ENCODE assay signal across 11 cellular contexts in the genomic region with DNA sequence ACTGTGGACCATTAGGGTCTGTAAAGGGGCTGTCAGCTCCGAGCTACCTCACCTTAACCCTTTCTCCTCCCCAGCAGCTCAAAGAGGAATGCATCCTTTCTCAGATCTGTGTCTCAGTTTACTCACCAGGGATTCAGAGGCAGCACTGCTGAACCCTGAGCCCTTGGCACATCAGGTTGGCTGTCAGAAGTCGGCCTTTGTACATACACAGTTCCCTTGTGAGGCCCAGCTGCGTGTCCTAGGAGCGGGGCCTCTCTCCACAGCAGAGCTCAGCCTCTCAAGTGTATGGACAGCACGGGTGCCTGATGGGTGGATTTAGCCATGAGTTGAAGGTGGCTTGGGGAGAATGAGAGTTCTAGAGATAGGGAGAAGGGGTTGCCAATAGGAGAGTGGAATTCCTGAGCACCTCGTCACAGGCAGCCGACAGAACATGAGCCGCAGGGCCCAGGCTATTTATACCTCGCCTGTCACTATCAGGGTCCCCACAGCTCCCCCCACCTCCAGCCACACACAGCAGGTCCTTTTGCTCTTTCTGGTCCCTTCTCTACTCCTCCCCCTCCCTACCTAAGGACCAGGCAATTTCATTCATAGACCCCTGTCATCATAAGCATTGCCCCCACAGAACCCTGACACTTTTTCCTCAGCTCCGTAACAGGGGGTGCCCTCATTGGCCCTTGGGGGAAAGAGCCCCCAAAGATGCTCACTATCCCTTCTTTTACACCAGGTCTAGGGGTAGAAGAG. TPM values are rescaled to one million over a fixed set of nuclear protein-coding genes. Genes with fewer than 3 reads are reported as not detected.
A peak's percentile ranks its signal among the peaks of the same experiment; 100 is the strongest.
DNase-seq lines count a peak whose midpoint lies in the region; ATAC-seq, FAIRE-seq and TF ChIP-seq lines count a peak whose summit lies in the region.
"Had no signal": no experiment of that assay in that cellular context is flagged by ENCODE, and none has a peak within 500 bp of the region (broad histone marks: within the 10 kb centered on the region; RNA-seq: fewer than 3 reads in every experiment).

No MANE protein-coding gene starts in this region.

- H2AK5ac ChIP-seq in H1 (ENCODE audit: low read depth, low read length): peak overlapping the region; percentile 91; the same call in 1 of the 2 replicates

- TF ChIP-seq POLR2A in H1 (IDR thresholded peaks at IDR 0.05; ENCODE audit: control extremely low read depth in 1 of 2, low read depth in 2 of 2, low read length in 2 of 2): no peak

- H4K5ac ChIP-seq in H1 (ENCODE audit: insufficient read length, low read depth, low read length): no peak overlapping the region

- H3K4me1 ChIP-seq in mammary epithelial cell (ENCODE audit: insufficient read depth, low read length): peaks cover 9% of the 10 kb centered on the region
- peaks cover 3 to 45% (median 26%) of the 10 kb centered on the region in 4 experiments for H3K4me1 ChIP-seq in H1 (replicated peaks in 1 of 4; ENCODE audit: control insufficient read depth in 3 of 4, insufficient read depth in 4 of 4, low read length in 3 of 4)

- TF ChIP-seq EP300 in H1 (IDR thresholded peaks at IDR 0.05; ENCODE audit: borderline replicate concordance in 1 of 2, low read depth in 2 of 2, low read length in 2 of 2): no peak

- H3K36me3 Mint-ChIP-seq in MCF 10A (ENCODE audit: insufficient read depth, unreplicated experiment): no peaks in the 10 kb centered on the region
- no peaks in the 10 kb centered on the region for H3K36me3 Mint-ChIP-seq in mesothelial cell of epicardium

- no peak for FAIRE-seq in H1 (lab: Jason Lieb, UNC)

- peaks cover 21% of the 10 kb centered on the region for H3K23me2 ChIP-seq in H1 (ENCODE audit: low read depth, low read length)

- peak overlapping the region; percentile 28; the same call in 1 of the 2 replicates for H2BK5ac ChIP-seq in H1 (ENCODE audit: low read depth, low read length)

- no peak overlapping the region for H2BK20ac ChIP-seq in H1 (ENCODE audit: low read length)

- no peak for TF ChIP-seq CTCF in MCF 10A (IDR thresholded peaks at IDR 0.05; ENCODE audit: unreplicated experiment)
- no peak for TF ChIP-seq CTCF in mammary epithelial cell (conservative IDR thresholded peaks at IDR 0.05 in 1 of 2, IDR thresholded peaks at IDR 0.05 in 1 of 2; ENCODE audit: extremely low read depth in 1 of 2, insufficient read depth in 1 of 2, low read depth in 1 of 2, low read length in 2 of 2)
- TF ChIP-seq CTCF in H1 (IDR thresholded peaks at IDR 0.05; ENCODE audit: control extremely low read depth in 1 of 3, insufficient read depth in 1 of 3, low read depth in 1 of 3, low read length in 3 of 3): no peak
- TF ChIP-seq CTCF in mesothelial cell of epicardium (IDR thresholded peaks at IDR 0.05; ENCODE audit: unreplicated experiment): no peak

- in situ Hi-C loops in mammary epithelial cell (cut with MboI; ENCODE audit: low sequenced_read_pairs in 2 of 2): no loop called here

- no peaks in the 10 kb centered on the region for H3K36me3 ChIP-seq in mammary epithelial cell (ENCODE audit: insufficient read depth, low read length)
- H3K36me3 ChIP-seq in H1 (ENCODE audit: control insufficient read depth in 2 of 4, insufficient read depth in 4 of 4, low read length in 3 of 4): no peaks in the 10 kb centered on the region

- no peak overlapping the region for H3K56ac ChIP-seq in H1 (replicated peaks; ENCODE audit: insufficient read length, low read depth, low read length)

- no peak overlapping the region for H3K4ac ChIP-seq in H1 (replicated peaks; ENCODE audit: insufficient read length, low read depth, low read length)

- H3K79me1 ChIP-seq in H1 (ENCODE audit: low read depth, low read length): no peaks in the 10 kb centered on the region

- H3K27me3 ChIP-seq in mammary epithelial cell (ENCODE audit: insufficient read depth, low read length): peaks cover 9% of the 10 kb centered on the region
- peaks cover 8 to 27% (median 27%) of the 10 kb centered on the region in 4 experiments; a peak in 6 of 7 replicates for H3K27me3 ChIP-seq in H1 (replicated peaks in 1 of 4; ENCODE audit: control insufficient read depth in 3 of 4, extremely low read depth in 1 of 4, insufficient read depth in 3 of 4, low read length in 3 of 4)

- no peak for ATAC-seq in GM18519 (IDR thresholded peaks at IDR 0.05; ENCODE audit: low FRiP score, unreplicated experiment)
- no peak for ATAC-seq in GM18861 (IDR thresholded peaks at IDR 0.05; ENCODE audit: unreplicated experiment)

- no peak overlapping the region for H3K14ac ChIP-seq in H1 (ENCODE audit: insufficient read length)

- H3K4me3 ChIP-seq in mammary epithelial cell (replicated peaks in 1 of 3; ENCODE audit: insufficient read depth in 1 of 3, low read depth in 2 of 3, low read length in 3 of 3) (no peak overlapping the region), H1 (ENCODE audit: extremely low read depth in 1 of 4, insufficient read depth in 2 of 4, low read depth in 3 of 4, low read length in 4 of 4) (no peak overlapping the region)

- H2AFZ ChIP-seq in mammary epithelial cell (ENCODE audit: low read depth, low read length) (no peak overlapping the region), H1 (ENCODE audit: low read length) (no peak overlapping the region)

- POLR2A ChIA-PET in MCF 10A (lab: Yijun Ruan, JAX) (no interaction called here), H1 (lab: Charles Lee; ENCODE audit: partially characterized antibody) (interaction anchor here (0.9 to 2.2 kb wide), 6 partner anchors 8 to 34 kb away, joined by 3 to 6 read pairs (median 4); a partner anchor contains a TSS)

- H3K4me1 Mint-ChIP-seq in MCF 10A (ENCODE audit: insufficient read depth, unreplicated experiment) (no peaks in the 10 kb centered on the region), mesothelial cell of epicardium (peaks cover 44% of the 10 kb centered on the region)

- CTCF ChIA-PET in MCF 10A (lab: Yijun Ruan, JAX) (interaction anchor here (0.8 kb wide), 1 partner anchor 35 kb away, joined by 3 read pairs; a partner anchor contains a TSS), mammary epithelial cell (lab: Charles Lee; ENCODE audit: low non-redundant PET) (interaction anchor here (0.6 kb wide), 1 partner anchor 338 kb away, joined by 3 read pairs; no protein-coding TSS in a partner anchor), H1 (lab: Charles Lee; ENCODE audit: partially characterized antibody) (interaction anchor here (1.1 to 3.2 kb wide), 14 partner anchors 10 to 369 kb away, joined by 3 to 12 read pairs (median 5); no protein-coding TSS in a partner anchor)

- H3K27ac ChIP-seq in mammary epithelial cell (ENCODE audit: insufficient read depth, low read depth, low read length) (no peak overlapping the region), H1 (ENCODE audit: low read depth, low read length) (no peak overlapping the region)

- intact Hi-C loops in MCF 10A (cut with micrococcal nuclease): no loop called here
- intact Hi-C loops in mammary epithelial cell (cut with micrococcal nuclease): no loop called here

- H3K27ac Mint-ChIP-seq in MCF 10A (ENCODE audit: low read depth, unreplicated experiment) (peak overlapping the region; percentile 53), mesothelial cell of epicardium (peak overlapping the region; percentile 72)
- H3K27ac Mint-ChIP-seq: activated T-cell treated with anti-CD3 and anti-CD28 coated beads, Interleukin-2, amount 50 U/mL, for 24 hours had no signal

- no peak overlapping the region for H3K9ac ChIP-seq in mammary epithelial cell (ENCODE audit: insufficient read depth, low read length)
- H3K9ac ChIP-seq in H1 (replicated peaks in 1 of 4; ENCODE audit: extremely low read depth in 1 of 4, low read depth in 3 of 4, low read length in 3 of 4): no peak overlapping the region

- no peaks in the 10 kb centered on the region for H4K20me1 ChIP-seq in mammary epithelial cell (ENCODE audit: insufficient read depth, low read length)
- no peaks in the 10 kb centered on the region for H4K20me1 ChIP-seq in H1 (replicated peaks in 1 of 2; ENCODE audit: control insufficient read depth in 1 of 2, insufficient read depth in 2 of 2, low read length in 2 of 2)

- peak overlapping the region; percentile 36 for H3K18ac ChIP-seq in H1 (ENCODE audit: extremely low read depth, low read length)

- no peak overlapping the region for H4K91ac ChIP-seq in H1 (replicated peaks; ENCODE audit: insufficient read length, low read length)

- dilution Hi-C loops in mammary epithelial cell (cut with HindIII; ENCODE audit: low sequenced_read_pairs): no loop called here

- no peak overlapping the region for H2BK120ac ChIP-seq in H1 (replicated peaks; ENCODE audit: low read depth, low read length)

- H3K23ac ChIP-seq in H1 (ENCODE audit: insufficient read length): no peak overlapping the region

- BruUV-seq in MCF 10A (replicated peaks; lab: Mats Ljungman, UMichigan): no TSS peak
- BruUV-seq in mammary epithelial cell (replicated peaks; lab: Mats Ljungman, UMichigan): no TSS peak

- peak overlapping the region; percentile 39; the same call in 1 of the 2 replicates for H4K8ac ChIP-seq in H1 (ENCODE audit: extremely low read depth, insufficient read depth, low read length)

- H3K27me3 Mint-ChIP-seq in MCF 10A (ENCODE audit: insufficient read depth, unreplicated experiment) (peaks cover 11% of the 10 kb centered on the region), mesothelial cell of epicardium (ENCODE audit: low read depth) (peaks cover 8% of the 10 kb centered on the region)

- H3K4me2 ChIP-seq in mammary epithelial cell (ENCODE audit: insufficient read depth, low read depth, low read length) (no peak overlapping the region), H1 (ENCODE audit: insufficient read depth in 1 of 2, low read depth in 2 of 2, low read length in 2 of 2) (no peak overlapping the region)

- no peak for TF ChIP-seq RAD21 in H1 (IDR thresholded peaks at IDR 0.05 in 1 of 2, conservative IDR thresholded peaks at IDR 0.05 in 1 of 2; ENCODE audit: low read depth in 2 of 2, low read length in 2 of 2)

- no peaks in the 10 kb centered on the region for H3K79me2 ChIP-seq in mammary epithelial cell (ENCODE audit: insufficient read depth, low read length)
- no peaks in the 10 kb centered on the region for H3K79me2 ChIP-seq in H1 (ENCODE audit: control insufficient read depth in 1 of 2, insufficient read depth in 2 of 2, low read length in 2 of 2)

- H2BK15ac ChIP-seq in H1 (ENCODE audit: low read length): peak overlapping the region; percentile 72

- H3K4me3 Mint-ChIP-seq in MCF 10A (ENCODE audit: unreplicated experiment) (no peak overlapping the region), mesothelial cell of epicardium (no peak overlapping the region)
- H3K4me3 Mint-ChIP-seq: activated T-cell treated with anti-CD3 and anti-CD28 coated beads, Interleukin-2, amount 50 U/mL, for 24 hours had no signal

- H3K9me3 ChIP-seq in mammary epithelial cell (replicated peaks; ENCODE audit: insufficient read depth, low read length): no peaks in the 10 kb centered on the region
- H3K9me3 ChIP-seq in H1 (ENCODE audit: insufficient read depth in 2 of 2, low read depth in 1 of 2, low read length in 1 of 2): no peaks in the 10 kb centered on the region

- no peaks in the 10 kb centered on the region for H3K9me3 Mint-ChIP-seq in MCF 10A (ENCODE audit: unreplicated experiment)
- no peaks in the 10 kb centered on the region for H3K9me3 Mint-ChIP-seq in mesothelial cell of epicardium
- H3K9me3 Mint-ChIP-seq: activated T-cell treated with anti-CD3 and anti-CD28 coated beads, Interleukin-2, amount 50 U/mL, for 24 hours had no signal

- WGBS in mammary epithelial cell (ENCODE audit: low coverage, missing lambda C conversion rate): 82% methylated on average over 9 of the region's 10 CpGs
- WGBS in H1 (ENCODE audit: extremely low coverage in 1 of 2, insufficient coverage in 1 of 2, insufficient read length in 1 of 2, insufficient replicate concordance in 2 of 2, low coverage in 1 of 2, low lambda C conversion rate in 2 of 2, missing lambda C conversion rate in 1 of 2), 2 experiments: 84% methylated on average over 8 of the region's 10 CpGs; no CpG with 5 or more reads in 1 of the 2 experiments

- H2BK12ac ChIP-seq in H1 (ENCODE audit: low read depth, low read length): no peak overlapping the region

- peak; percentile 14 for DNase-seq in MCF 10A (ENCODE audit: unreplicated experiment)
- no peak for DNase-seq in mammary epithelial cell
- no peak for DNase-seq in H1 (ENCODE audit: low read depth in 1 of 2, low spot score in 2 of 2)
- DNase-seq in mesothelial cell of epicardium (ENCODE audit: low spot score in 2 of 2, unreplicated experiment in 2 of 2): no peak
- DNase-seq in activated gamma-delta T cell (lab: John Stamatoyannopoulos, UW): no peak
- DNase-seq in activated T-cell treated with anti-CD3 and anti-CD28 coated beads, Interleukin-2, amount 50 U/mL, for 1 hour: no peak
- DNase-seq: 8988T; activated T-cell treated with anti-CD3 and anti-CD28 coated beads, Interleukin-2, amount 50 U/mL, for 24 hours had no signal

RNA-seq across cellular contexts. Expression of a gene that starts 2.1 kb away (rescaled TPM):
- total RNA-seq in MCF 10A (2022) (0.28 and 0.44 TPM in 2 replicates), mammary epithelial cell (1 to 10 TPM; 1.8 to 1.9 TPM), mesothelial cell of epicardium (176 to 188 TPM (median 184 TPM) in 3 replicates)
- polyA plus RNA-seq in mammary epithelial cell (0.03 TPM), H1 (2011; rRNA removed) (1.9 and 3.3 TPM in 2 replicates)
- 0.52 TPM for polyA minus RNA-seq in mammary epithelial cell
- 10.7 and 12.0 TPM in 2 replicates for total RNA-seq in H1 (2021; fragmentation: NEBNext Ultra II Directional; extraction: Animal tissue kit (Norgen Biotek cat#: 25700))
- polyA plus RNA-seq in H1 (2011; cell fraction: cytosol; rRNA removed): 2.3 TPM
- polyA plus RNA-seq in H1 (2011; cell fraction: nucleus; rRNA removed): 9.5 TPM
- polyA plus RNA-seq in H1 (2012, experiment 1 of 2): 5.2 to 7.9 TPM (median 6.6 TPM) in 4 replicates
- 5.2 TPM for polyA plus RNA-seq in H1 (2012, experiment 2 of 2)
- polyA plus RNA-seq in H1 (2013, experiment 1 of 2): 8.3 TPM
- 7.8 TPM for polyA plus RNA-seq in H1 (2013, experiment 2 of 2)
- polyA minus RNA-seq in H1 (2011; rRNA and poly(A)+ RNA removed): 4.5 and 5.1 TPM in 2 replicates
- polyA minus RNA-seq in H1 (2011; cell fraction: cytosol; rRNA and poly(A)+ RNA removed): 7.1 TPM
- polyA minus RNA-seq in H1 (2011; cell fraction: nucleus; rRNA and poly(A)+ RNA removed): 5.7 TPM

RNA-seq across cellular contexts. Expression of a gene that starts 34.5 kb away (rescaled TPM):
- total RNA-seq in MCF 10A (2022) (125 and 152 TPM in 2 replicates), mammary epithelial cell (100 to 1,000 TPM in 1 of 2 donors, 10 to 100 TPM in 1; 83.7 to 171 TPM), mesothelial cell of epicardium (122 to 123 TPM (median 122 TPM) in 3 replicates)
- polyA plus RNA-seq in mammary epithelial cell (304 TPM), H1 (2011; rRNA removed) (318 and 344 TPM in 2 replicates)
- 81.7 TPM for polyA minus RNA-seq in mammary epithelial cell
- total RNA-seq in H1 (2021; fragmentation: NEBNext Ultra II Directional; extraction: Animal tissue kit (Norgen Biotek cat#: 25700)): 104 TPM in 2 replicates
- 227 TPM for polyA plus RNA-seq in H1 (2011; cell fraction: cytosol; rRNA removed)
- 147 TPM for polyA plus RNA-seq in H1 (2011; cell fraction: nucleus; rRNA removed)
- 165 to 195 TPM (median 180 TPM) in 4 replicates for polyA plus RNA-seq in H1 (2012, experiment 1 of 2)
- polyA plus RNA-seq in H1 (2012, experiment 2 of 2): 412 TPM
- 164 TPM for polyA plus RNA-seq in H1 (2013, experiment 1 of 2)
- 168 TPM for polyA plus RNA-seq in H1 (2013, experiment 2 of 2)
- polyA minus RNA-seq in H1 (2011; rRNA and poly(A)+ RNA removed): 36.9 and 39.0 TPM in 2 replicates
- polyA minus RNA-seq in H1 (2011; cell fraction: cytosol; rRNA and poly(A)+ RNA removed): 25.6 TPM
- polyA minus RNA-seq in H1 (2011; cell fraction: nucleus; rRNA and poly(A)+ RNA removed): 35.3 TPM

RNA-seq across cellular contexts. Expression of a gene that starts 36.4 kb away (rescaled TPM):
- total RNA-seq in MCF 10A (2022) (3.5 and 6.5 TPM in 2 replicates), mammary epithelial cell (1 to 10 TPM; 1.5 to 7.8 TPM), mesothelial cell of epicardium (34.6 to 39.1 TPM (median 34.8 TPM) in 3 replicates)
- polyA plus RNA-seq in mammary epithelial cell (2.0 TPM), H1 (2011; rRNA removed) (35.6 and 36.2 TPM in 2 replicates)
- not detected for polyA minus RNA-seq in mammary epithelial cell
- total RNA-seq in H1 (2021; fragmentation: NEBNext Ultra II Directional; extraction: Animal tissue kit (Norgen Biotek cat#: 25700)): 43.7 and 47.7 TPM in 2 replicates
- polyA plus RNA-seq in H1 (2011; cell fraction: cytosol; rRNA removed): 48.9 TPM
- 165 TPM for polyA plus RNA-seq in H1 (2011; cell fraction: nucleus; rRNA removed)
- 46.0 to 56.1 TPM (median 51.1 TPM) in 4 replicates for polyA plus RNA-seq in H1 (2012, experiment 1 of 2)
- 2.9 TPM for polyA plus RNA-seq in H1 (2012, experiment 2 of 2)
- polyA plus RNA-seq in H1 (2013, experiment 1 of 2): 23.8 TPM
- polyA plus RNA-seq in H1 (2013, experiment 2 of 2): 18.9 TPM
- polyA minus RNA-seq in H1 (2011; rRNA and poly(A)+ RNA removed): 53.7 and 59.6 TPM in 2 replicates
- polyA minus RNA-seq in H1 (2011; cell fraction: cytosol; rRNA and poly(A)+ RNA removed): 34.9 TPM
- polyA minus RNA-seq in H1 (2011; cell fraction: nucleus; rRNA and poly(A)+ RNA removed): 91.0 TPM

RNA-seq across cellular contexts. Expression of a gene that starts 52.5 kb away (rescaled TPM):
- total RNA-seq in MCF 10A (2022) (not detected in 2 replicates), mammary epithelial cell (not detected), mesothelial cell of epicardium (not detected in 3 replicates)
- polyA plus RNA-seq in mammary epithelial cell (not detected), H1 (2011; rRNA removed) (not detected in 2 replicates)
- polyA minus RNA-seq in mammary epithelial cell: not detected
- total RNA-seq in H1 (2021; fragmentation: NEBNext Ultra II Directional; extraction: Animal tissue kit (Norgen Biotek cat#: 25700)): not detected in 2 replicates
- polyA plus RNA-seq in H1 (2011; cell fraction: cytosol; rRNA removed): not detected
- not detected for polyA plus RNA-seq in H1 (2011; cell fraction: nucleus; rRNA removed)
- polyA plus RNA-seq in H1 (2012, experiment 1 of 2): not detected in 4 replicates
- not detected for polyA plus RNA-seq in H1 (2012, experiment 2 of 2)
- polyA plus RNA-seq in H1 (2013, experiment 1 of 2): not detected
- not detected for polyA plus RNA-seq in H1 (2013, experiment 2 of 2)
- polyA minus RNA-seq in H1 (2011; rRNA and poly(A)+ RNA removed): not detected in 2 replicates
- not detected for polyA minus RNA-seq in H1 (2011; cell fraction: cytosol; rRNA and poly(A)+ RNA removed)
- not detected for polyA minus RNA-seq in H1 (2011; cell fraction: nucleus; rRNA and poly(A)+ RNA removed)
- total RNA-seq: T-helper 1 cell treated with Interleukin-12 subunit alpha and Interleukin-12 subunit beta and Interleukin-4 antibody, amounts not matched to agents 30 ng/mL and 1 ng/mL, for 36 hours had no signal

Comparison
In these comparisons a context has a peak if more than half of its experiments do, and no peak if none do; other contexts are left out.
1. RNA of a gene that starts 2.1 kb away (total RNA-seq): 176 to 188 TPM in mesothelial cell of epicardium; 10.7 to 12.0 TPM in H1, 1.8 to 1.9 TPM in mammary epithelial cell and 0.28 to 0.44 TPM in MCF 10A; every median in the first group is over 10 times any median in the second.